ENCODE assay signal across 8 cellular contexts in the genomic region with DNA sequence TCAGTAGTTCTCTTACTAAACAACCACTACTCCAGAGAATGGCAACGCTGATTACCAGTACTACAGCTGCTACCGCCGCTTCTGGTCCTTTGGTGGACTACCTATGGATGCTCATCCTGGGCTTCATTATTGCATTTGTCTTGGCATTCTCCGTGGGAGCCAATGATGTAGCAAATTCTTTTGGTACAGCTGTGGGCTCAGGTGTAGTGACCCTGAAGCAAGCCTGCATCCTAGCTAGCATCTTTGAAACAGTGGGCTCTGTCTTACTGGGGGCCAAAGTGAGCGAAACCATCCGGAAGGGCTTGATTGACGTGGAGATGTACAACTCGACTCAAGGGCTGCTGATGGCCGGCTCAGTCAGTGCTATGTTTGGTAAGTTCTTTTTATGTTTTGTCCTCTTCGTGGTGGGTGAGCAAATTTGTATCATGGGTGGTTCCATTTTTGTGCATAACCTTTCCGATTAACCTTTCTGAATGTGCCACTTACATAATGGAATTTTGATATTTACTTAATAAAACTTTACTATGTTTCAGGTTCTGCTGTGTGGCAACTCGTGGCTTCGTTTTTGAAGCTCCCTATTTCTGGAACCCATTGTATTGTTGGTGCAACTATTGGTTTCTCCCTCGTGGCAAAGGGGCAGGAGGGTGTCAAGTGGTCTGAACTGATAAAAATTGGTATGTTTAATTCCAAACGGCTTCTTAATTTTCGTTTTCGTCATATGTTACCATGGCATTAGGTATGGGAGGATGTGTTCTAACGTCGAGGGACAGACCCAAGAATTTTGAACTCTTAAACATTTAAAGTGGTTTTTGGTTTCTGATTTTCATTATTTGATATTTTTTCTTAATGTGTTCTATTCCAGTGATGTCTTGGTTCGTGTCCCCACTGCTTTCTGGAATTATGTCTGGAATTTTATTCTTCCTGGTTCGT. TPM values are rescaled to one million over a fixed set of nuclear protein-coding genes. Genes with fewer than 3 reads are reported as not detected.
DNase-seq lines count a peak whose midpoint lies in the region; ATAC-seq and TF ChIP-seq lines count a peak whose summit lies in the region.

No MANE protein-coding gene starts in this region.

- no peak for TF ChIP-seq CTCF in SK-N-SH (IDR thresholded peaks at IDR 0.05)

- no peaks in the 10 kb centered on the region for H3K27me3 ChIP-seq in SK-N-SH (ENCODE audit: insufficient read depth)

- in situ Hi-C loops in G401 (cut with HindIII; ENCODE audit: low sequenced_read_pairs) = no loop called here

- H3K4me3 ChIP-seq in SK-N-SH (ENCODE audit: low read depth in 2 of 2, low read length in 1 of 2) = peak overlapping the region; percentile 62 to 76

- POLR2A ChIA-PET in SK-N-SH (lab: Yijun Ruan, JAX) = interaction anchor here (0.8 to 1.8 kb wide), 4 partner anchors 11 to 36 kb away, joined by 3 to 8 read pairs (median 4); no protein-coding TSS in a partner anchor

- no peaks in the 10 kb centered on the region for H3K9me2 ChIP-seq in SK-N-SH

- peaks cover 8% of the 10 kb centered on the region for H3F3A ChIP-seq in SK-N-SH (replicated peaks; ENCODE audit: insufficient read depth)

- TF ChIP-seq RAD21 in SK-N-SH (IDR thresholded peaks at IDR 0.05; ENCODE audit: low read length) = no peak

- H3K9me3 Mint-ChIP-seq in naive B cell = no peaks in the 10 kb centered on the region

- no peaks in the 10 kb centered on the region for H3K27me3 Mint-ChIP-seq in naive B cell

- H3K4me3 Mint-ChIP-seq in naive B cell = peak overlapping the region; percentile 79 to 93 (median 90)

- no peaks in the 10 kb centered on the region for H3K9me3 ChIP-seq in SK-N-SH

- TF ChIP-seq EP300 in SK-N-SH (IDR thresholded peaks at IDR 0.05; ENCODE audit: borderline replicate concordance in 1 of 2, low read depth in 1 of 2, low read length in 1 of 2) = no peak

- peaks cover 78% of the 10 kb centered on the region for H3K79me2 ChIP-seq in SK-N-SH (ENCODE audit: insufficient read depth)

- ATAC-seq in SK-N-SH treated with all-trans-retinoic acid at 6 μM for 48 hours (no peak), naive B cell (ENCODE audit: low read depth in 2 of 2) (no peak), GM19351 (IDR thresholded peaks at IDR 0.05; ENCODE audit: unreplicated experiment) (no peak), GM21526 (IDR thresholded peaks at IDR 0.05; ENCODE audit: low FRiP score, unreplicated experiment) (no peak)

- peaks cover 6 to 17% of the 10 kb centered on the region in 2 donors for H3K36me3 Mint-ChIP-seq in naive B cell

- peak overlapping the region; percentile 96; the same call in 1 of the 2 replicates for H3K9ac ChIP-seq in SK-N-SH

- WGBS in SK-N-SH (ENCODE audit: low lambda C conversion rate) = 11% methylated on average over 21 of the region's 21 CpGs

- H3K4me1 Mint-ChIP-seq in naive B cell = peaks cover 19 to 32% (median 22%) of the 10 kb centered on the region in 3 donors

- H3K36me3 ChIP-seq in SK-N-SH (replicated peaks in 1 of 2; ENCODE audit: control insufficient read depth in 1 of 2, insufficient read depth in 2 of 2, low read length in 1 of 2) = peaks cover 40 to 49% of the 10 kb centered on the region in 2 experiments

- H3K4me1 ChIP-seq in SK-N-SH (ENCODE audit: control insufficient read depth in 1 of 2, insufficient read depth in 2 of 2, low read depth in 1 of 2, low read length in 1 of 2) = peaks cover 19 to 34% of the 10 kb centered on the region in 2 experiments; a peak in 3 of 4 replicates

- no peak overlapping the region for H2AFZ ChIP-seq in SK-N-SH (ENCODE audit: low read depth)

- CTCF ChIA-PET in SK-N-SH (lab: Yijun Ruan, JAX) = interaction anchor here (1.0 to 3.2 kb wide), 8 partner anchors 12 to 80 kb away, joined by 3 to 26 read pairs (median 4); no protein-coding TSS in a partner anchor

- DNase-seq in SK-N-SH = peak; percentile 37
- peak; percentile 54 for DNase-seq in NCI-H748 (lab: John Stamatoyannopoulos, UW; ENCODE audit: unreplicated experiment)
- DNase-seq in naive B cell = no peak
- DNase-seq in G401 (ENCODE audit: low spot score) = no peak

- H3K4me2 ChIP-seq in SK-N-SH = peak overlapping the region; percentile 77

- H3K27ac ChIP-seq in SK-N-SH (ENCODE audit: low read depth in 2 of 2, low read length in 1 of 2) = peak overlapping the region; percentile 75 to 93; a peak in 3 of 4 replicates
- H3K27ac ChIP-seq in cingulate gyrus (ENCODE audit: low read depth, low read length) = peak overlapping the region; percentile 30

- H4K20me1 ChIP-seq in SK-N-SH (ENCODE audit: insufficient read depth) = peaks cover 55% of the 10 kb centered on the region

- H3K27ac Mint-ChIP-seq in naive B cell = peak overlapping the region in 4 of 6 donors; percentile 0 to 96 (median 84)

TF ChIP-seq in SK-N-SH, 30 proteins besides CTCF, POLR2A, EP300 and RAD21 (continues in another document):
- TF ChIP-seq FOSL2 (IDR thresholded peaks at IDR 0.05; ENCODE audit: borderline replicate concordance, low read depth) = no peak
- TF ChIP-seq ELF1 (IDR thresholded peaks at IDR 0.05) = no peak
- TF ChIP-seq, protein P1, sequence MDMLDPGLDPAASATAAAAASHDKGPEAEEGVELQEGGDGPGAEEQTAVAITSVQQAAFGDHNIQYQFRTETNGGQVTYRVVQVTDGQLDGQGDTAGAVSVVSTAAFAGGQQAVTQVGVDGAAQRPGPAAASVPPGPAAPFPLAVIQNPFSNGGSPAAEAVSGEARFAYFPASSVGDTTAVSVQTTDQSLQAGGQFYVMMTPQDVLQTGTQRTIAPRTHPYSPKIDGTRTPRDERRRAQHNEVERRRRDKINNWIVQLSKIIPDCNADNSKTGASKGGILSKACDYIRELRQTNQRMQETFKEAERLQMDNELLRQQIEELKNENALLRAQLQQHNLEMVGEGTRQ (IDR thresholded peaks at IDR 0.05; ENCODE audit: borderline replicate concordance, low read depth, low read length) = no peak
- TF ChIP-seq RXRA (IDR thresholded peaks at IDR 0.05; ENCODE audit: borderline replicate concordance, low read depth) = no peak
- TF ChIP-seq, protein P2, sequence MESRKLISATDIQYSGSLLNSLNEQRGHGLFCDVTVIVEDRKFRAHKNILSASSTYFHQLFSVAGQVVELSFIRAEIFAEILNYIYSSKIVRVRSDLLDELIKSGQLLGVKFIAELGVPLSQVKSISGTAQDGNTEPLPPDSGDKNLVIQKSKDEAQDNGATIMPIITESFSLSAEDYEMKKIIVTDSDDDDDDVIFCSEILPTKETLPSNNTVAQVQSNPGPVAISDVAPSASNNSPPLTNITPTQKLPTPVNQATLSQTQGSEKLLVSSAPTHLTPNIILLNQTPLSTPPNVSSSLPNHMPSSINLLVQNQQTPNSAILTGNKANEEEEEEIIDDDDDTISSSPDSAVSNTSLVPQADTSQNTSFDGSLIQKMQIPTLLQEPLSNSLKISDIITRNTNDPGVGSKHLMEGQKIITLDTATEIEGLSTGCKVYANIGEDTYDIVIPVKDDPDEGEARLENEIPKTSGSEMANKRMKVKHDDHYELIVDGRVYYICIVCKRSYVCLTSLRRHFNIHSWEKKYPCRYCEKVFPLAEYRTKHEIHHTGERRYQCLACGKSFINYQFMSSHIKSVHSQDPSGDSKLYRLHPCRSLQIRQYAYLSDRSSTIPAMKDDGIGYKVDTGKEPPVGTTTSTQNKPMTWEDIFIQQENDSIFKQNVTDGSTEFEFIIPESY (IDR thresholded peaks at IDR 0.05; ENCODE audit: borderline replicate concordance, low read depth) = no peak
- no peak for TF ChIP-seq CHD2 (IDR thresholded peaks at IDR 0.05; ENCODE audit: low read length, partially characterized antibody)
- TF ChIP-seq JUND (IDR thresholded peaks at IDR 0.05) = no peak

TF ChIP-seq in SK-N-SH treated with all-trans-retinoic acid at 6 μM for 48 hours, 23 proteins besides CTCF, POLR2A, EP300 and RAD21 (continues in another document):
- TF ChIP-seq ISL1 (CRISPR knock-in tag; IDR thresholded peaks at IDR 0.05) = no peak
- TF ChIP-seq TSHZ2 (CRISPR knock-in tag; IDR thresholded peaks at IDR 0.05) = no peak
- no peak for TF ChIP-seq GLIS3 (CRISPR knock-in tag; IDR thresholded peaks at IDR 0.05)

RNA-seq across cellular contexts. Expression of gene SLC20A1, which starts 1.3 kb away (rescaled TPM):
- polyA plus RNA-seq in SK-N-SH (2012; rRNA removed) (56.3 and 62.0 TPM in 2 replicates), naive B cell (ENCODE audit: low read depth in 6 of 6) (10 to 100 TPM in 5 of 6 donors, 1 to 10 TPM in 1; 6.5 to 19.3 (median 13.1) TPM)
- 52.8 and 58.8 TPM in 2 replicates for polyA plus RNA-seq in SK-N-SH (2012; cell fraction: cytosol; rRNA removed)
- 64.5 and 103 TPM in 2 replicates for polyA plus RNA-seq in SK-N-SH (2012; cell fraction: nucleus; rRNA removed)
- total RNA-seq in G401 (2014; rRNA removed; shearing (Covaris generic)) = 81.9 and 125 TPM in 2 replicates

Comparison
In these comparisons a context has a peak if more than half of its experiments do, and no peak if none do; other contexts are left out.
1. DNase-seq: peak in SK-N-SH (single experiment) and NCI-H748 (single experiment); none in naive B cell (single experiment) and G401 (single experiment).